In the genomic region with DNA sequence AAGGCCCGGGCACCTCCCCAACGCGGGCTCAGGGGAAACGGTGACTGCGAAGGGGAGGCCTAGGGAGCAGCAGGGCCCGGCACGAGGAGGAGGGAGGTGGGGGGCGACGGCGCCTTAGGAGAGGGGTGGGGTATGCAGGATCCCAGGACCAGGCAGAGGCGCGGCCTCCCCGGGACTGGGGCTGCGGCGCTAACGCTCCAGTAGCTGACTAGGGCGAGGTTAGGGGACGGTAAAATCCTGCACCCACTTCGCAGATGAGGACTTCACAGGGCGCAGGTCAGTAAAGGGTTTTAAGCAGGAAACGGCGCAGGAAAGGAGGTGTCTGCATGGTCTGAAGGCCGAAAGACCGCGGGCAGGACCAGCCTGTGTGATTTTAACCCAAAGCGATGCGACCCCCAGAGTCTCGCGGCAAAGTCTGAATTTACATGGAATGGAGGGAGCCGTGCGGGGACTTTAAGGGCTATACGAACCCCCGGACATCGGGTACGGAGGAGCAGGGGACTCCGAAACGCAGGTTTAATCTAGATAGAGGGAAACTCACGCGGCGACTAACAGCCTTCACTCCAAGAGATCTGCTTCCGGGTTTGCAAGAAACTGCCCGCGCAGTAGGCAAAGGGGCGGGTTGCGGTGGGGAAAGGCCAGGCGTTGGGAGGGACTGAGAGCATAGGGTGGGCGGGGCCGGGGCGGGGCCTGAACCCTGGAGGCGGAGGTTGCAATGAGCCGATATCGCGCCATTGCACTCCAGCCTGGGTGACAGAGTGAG, we compare ENCODE assay signal across 8 cellular contexts. TPM values are rescaled to one million over a fixed set of nuclear protein-coding genes. Genes with fewer than 3 reads are reported as not detected.
A peak's percentile ranks its signal among the peaks of the same experiment; 100 is the strongest.
DNase-seq lines count a peak whose midpoint lies in the region; ATAC-seq and TF ChIP-seq lines count a peak whose summit lies in the region.

A gene (minus strand): TSS at position 588 of the 763 bp plus-strand sequence. CDS start 10,460 bp downstream, outside the sequence.

- peak within 1 kb of the TSS; percentile 83 for H3K9ac ChIP-seq in iPS-15b (ENCODE audit: low read depth, low read length)

- DNase-seq in G401 (ENCODE audit: low spot score) (peak; percentile 93), LoVo (ENCODE audit: low spot score) (peak; percentile 71), UCSD-AML1 (lab: John Stamatoyannopoulos, UW; ENCODE audit: unreplicated experiment) (peak; percentile 87), sciatic nerve (ENCODE audit: low spot score) (peak; percentile 91)

- intact Hi-C loops in sciatic nerve (cut with DNase I), result no loop called here

- peak within 1 kb of the TSS; percentile 87 to 97 (median 89) for H3K4me3 Mint-ChIP-seq in brain

- ATAC-seq in sciatic nerve (peak; percentile 90), HG02798 (IDR thresholded peaks at IDR 0.05; ENCODE audit: poor library complexity, unreplicated experiment) (no peak), HG02973 (IDR thresholded peaks at IDR 0.05; ENCODE audit: unreplicated experiment) (no peak)

- peak within 1 kb of the TSS; percentile 56 to 92 (median 81) for H3K27ac Mint-ChIP-seq in brain

- peaks cover 46% of the 10 kb centered on the region for H3K4me1 Mint-ChIP-seq in brain

- H3K9me3 ChIP-seq in iPS-15b (ENCODE audit: control insufficient read depth, insufficient read depth, low read length), result no peaks in the 10 kb centered on the region

- peak within 1 kb of the TSS; percentile 94 for H3K4me3 ChIP-seq in iPS-15b (ENCODE audit: low read depth, low read length)

- H3K27me3 Mint-ChIP-seq in brain, result peaks cover 5% of the 10 kb centered on the region

- no peaks in the 10 kb centered on the region for H3K36me3 ChIP-seq in iPS-15b (ENCODE audit: control insufficient read depth, insufficient read depth, low read length)

- H3K27me3 ChIP-seq in iPS-15b (ENCODE audit: control insufficient read depth, insufficient read depth, low read length), result peaks cover 24% of the 10 kb centered on the region

- H3K4me1 ChIP-seq in iPS-15b (ENCODE audit: control insufficient read depth, insufficient read depth, low read length), result no peaks in the 10 kb centered on the region

- TF ChIP-seq CTCF in brain (conservative IDR thresholded peaks at IDR 0.05), result no peak

- H3K9me3 Mint-ChIP-seq in brain, result peaks cover 0 to 7% (median 2%) of the 10 kb centered on the region in 5 experiments

- H3K36me3 Mint-ChIP-seq in brain, result peaks cover 20% of the 10 kb centered on the region

- in situ Hi-C loops in G401 (cut with HindIII; ENCODE audit: low sequenced_read_pairs), result no loop called here

RNA-seq across cellular contexts. Expression of the gene that starts here (rescaled TPM):
- not detected in 2 replicates for total RNA-seq in G401 (2014; rRNA removed; shearing (Covaris generic))
- polyA plus RNA-seq in brain (ENCODE audit: insufficient read depth, low read depth, low replicate concordance), result 4.5 TPM
- total RNA-seq in sciatic nerve, result 8.4 TPM

Comparison
In these comparisons a context has a peak if more than half of its experiments do, and no peak if none do; other contexts are left out.
1. Peak in DNase-seq in G401; RNA of the gene not detected or under 1 TPM.